ENCODE assay signal across 17 cellular contexts in genomic region chr18:53603281-53603680, GRCh38.
DNase-seq lines count a peak whose midpoint lies in the region; ATAC-seq, FAIRE-seq and TF ChIP-seq lines count a peak whose summit lies in the region.
"Had no signal": no experiment of that assay in that cellular context is flagged by ENCODE, and none has a peak within 500 bp of the region (broad histone marks: within the 10 kb centered on the region; RNA-seq: fewer than 3 reads in every experiment).

No MANE protein-coding gene starts in this region.

- no peak for FAIRE-seq in H54 (lab: Jason Lieb, UNC)
- FAIRE-seq: A549, G401.6, GM18507 had no signal

- TF ChIP-seq POLR2A in H54 (IDR thresholded peaks at IDR 0.05; ENCODE audit: low read depth, low read length), result no peak

- intact Hi-C loops in head of caudate nucleus (cut with DNase I), result no loop called here

- DNase-seq in NCI-H345 (lab: John Stamatoyannopoulos, UW), result peak; percentile 9
- no peak for DNase-seq in NCI-H345 treated with DMSO at 0.1 percent for 48 hours (lab: John Stamatoyannopoulos, UW; ENCODE audit: unreplicated experiment)
- DNase-seq in NCI-H2171 (lab: John Stamatoyannopoulos, UW), result peak; percentile 9
- DNase-seq in head of caudate nucleus, result peak in 22 of 42 donors; percentile 2 to 56 (median 18)
- peak; percentile 66 for DNase-seq in superior temporal gyrus (ENCODE audit: extremely low spot score)
- DNase-seq in NCI-H2227 treated with DMSO at 0.1 percent for 48 hours (lab: John Stamatoyannopoulos, UW), result no peak
- DNase-seq in H54 (ENCODE audit: insufficient read length, low spot score), result no peak
- DNase-seq: BE2C, IMR-90, NCI-H1417, NCI-H1930, NCI-H524, Right ventricle myocardium superior had no signal

- ATAC-seq in GM21381 (IDR thresholded peaks at IDR 0.05; ENCODE audit: unreplicated experiment), result no peak
- ATAC-seq: A549 had no signal

Comparison
In these comparisons a context has a peak if more than half of its experiments do, and no peak if none do; other contexts are left out.
1. DNase-seq: peak in NCI-H345 (single experiment), NCI-H2171 (single experiment), head of caudate nucleus (22 of 42) and superior temporal gyrus (single experiment); none in NCI-H345 treated with DMSO at 0.1 percent for 48 hours (single experiment), NCI-H2227 treated with DMSO at 0.1 percent for 48 hours (single experiment) and H54 (single experiment).